In the genomic region with DNA sequence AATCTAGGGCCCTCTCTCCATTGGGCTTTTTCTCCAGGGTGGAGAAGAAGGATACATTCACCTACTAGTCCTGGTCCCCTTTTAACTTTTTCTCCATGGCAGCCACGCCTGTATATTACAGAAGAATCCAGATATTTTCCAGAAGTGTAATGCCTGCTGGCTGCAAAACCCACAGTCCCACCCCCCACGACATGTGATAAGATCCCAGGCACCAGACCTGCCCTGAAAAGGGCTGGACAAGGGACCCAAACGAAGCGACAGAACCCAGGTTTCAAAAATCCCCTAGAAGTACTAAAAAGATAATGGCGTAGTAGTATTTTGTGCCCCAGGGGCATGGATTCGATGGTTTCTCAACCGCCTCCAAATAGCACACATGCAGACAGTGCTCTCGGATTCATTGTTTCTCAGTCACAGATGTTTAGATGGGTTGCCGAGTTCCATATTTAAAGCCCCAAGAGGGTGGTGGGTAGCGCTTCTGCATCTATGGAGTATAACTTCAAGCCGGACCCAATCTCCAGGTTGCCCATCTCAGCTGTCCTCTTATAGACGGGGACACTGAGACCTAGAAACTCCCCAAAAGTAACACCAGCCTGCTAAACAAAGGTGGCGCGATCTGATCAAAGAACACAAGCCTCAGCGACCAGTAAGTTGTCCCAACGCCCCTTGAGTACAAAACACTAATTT, we compare ENCODE assay signal across 1 cellular context.
TF ChIP-seq lines count a peak whose summit lies in the region.

No MANE protein-coding gene starts in this region.

TF ChIP-seq in K562, 482 proteins besides CTCF, POLR2A, EP300 and RAD21 (continued from another document):
- TF ChIP-seq ZNF518B (CRISPR knock-in tag; IDR thresholded peaks at IDR 0.05) (no peak), MITF (IDR thresholded peaks at IDR 0.05) (0 out of 2 replicates have a peak, but pooled peaks have one; percentile 36), SIN3A (IDR thresholded peaks at IDR 0.05; ENCODE audit: borderline replicate concordance in 2 of 2, control insufficient read depth in 1 of 2, low read depth in 2 of 2, low read length in 2 of 2) (peak in 1 of 2 experiments; percentile 28; a peak in 1 of 4 replicates), ZNF644 (tag; IDR thresholded peaks at IDR 0.05; ENCODE audit: low read depth) (peak; percentile 40; the same call in 1 of the 2 replicates), HDAC2 (IDR thresholded peaks at IDR 0.05) (0 out of 2 replicates have a peak, but pooled peaks have one; percentile 19), SRF (CRISPR knock-in tag; IDR thresholded peaks at IDR 0.05) (peak in 1 of 2 experiments; percentile 59; a peak in 1 of 4 replicates), TBP (optimal IDR thresholded peaks at IDR 0.05; ENCODE audit: low read depth, low read length) (peak; percentile 33), HMBOX1 (IDR thresholded peaks at IDR 0.05) (peak; percentile 52; the same call in 1 of the 2 replicates), MAZ (CRISPR knock-in tag; conservative IDR thresholded peaks at IDR 0.05 in 1 of 2, IDR thresholded peaks at IDR 0.05 in 1 of 2) (peak in 1 of 2 experiments; percentile 22; a peak in 1 of 4 replicates), AFF4 (CRISPR knock-in tag; IDR thresholded peaks at IDR 0.05) (peak; percentile 76; the same call in 1 of the 2 replicates), PHTF2 (CRISPR knock-in tag; IDR thresholded peaks at IDR 0.05) (no peak), ZBTB7A (IDR thresholded peaks at IDR 0.05; ENCODE audit: borderline replicate concordance, control insufficient read depth, low read depth, low read length) (peak; percentile 24; the same call in 1 of the 2 replicates)
- TF ChIP-seq, protein P1, sequence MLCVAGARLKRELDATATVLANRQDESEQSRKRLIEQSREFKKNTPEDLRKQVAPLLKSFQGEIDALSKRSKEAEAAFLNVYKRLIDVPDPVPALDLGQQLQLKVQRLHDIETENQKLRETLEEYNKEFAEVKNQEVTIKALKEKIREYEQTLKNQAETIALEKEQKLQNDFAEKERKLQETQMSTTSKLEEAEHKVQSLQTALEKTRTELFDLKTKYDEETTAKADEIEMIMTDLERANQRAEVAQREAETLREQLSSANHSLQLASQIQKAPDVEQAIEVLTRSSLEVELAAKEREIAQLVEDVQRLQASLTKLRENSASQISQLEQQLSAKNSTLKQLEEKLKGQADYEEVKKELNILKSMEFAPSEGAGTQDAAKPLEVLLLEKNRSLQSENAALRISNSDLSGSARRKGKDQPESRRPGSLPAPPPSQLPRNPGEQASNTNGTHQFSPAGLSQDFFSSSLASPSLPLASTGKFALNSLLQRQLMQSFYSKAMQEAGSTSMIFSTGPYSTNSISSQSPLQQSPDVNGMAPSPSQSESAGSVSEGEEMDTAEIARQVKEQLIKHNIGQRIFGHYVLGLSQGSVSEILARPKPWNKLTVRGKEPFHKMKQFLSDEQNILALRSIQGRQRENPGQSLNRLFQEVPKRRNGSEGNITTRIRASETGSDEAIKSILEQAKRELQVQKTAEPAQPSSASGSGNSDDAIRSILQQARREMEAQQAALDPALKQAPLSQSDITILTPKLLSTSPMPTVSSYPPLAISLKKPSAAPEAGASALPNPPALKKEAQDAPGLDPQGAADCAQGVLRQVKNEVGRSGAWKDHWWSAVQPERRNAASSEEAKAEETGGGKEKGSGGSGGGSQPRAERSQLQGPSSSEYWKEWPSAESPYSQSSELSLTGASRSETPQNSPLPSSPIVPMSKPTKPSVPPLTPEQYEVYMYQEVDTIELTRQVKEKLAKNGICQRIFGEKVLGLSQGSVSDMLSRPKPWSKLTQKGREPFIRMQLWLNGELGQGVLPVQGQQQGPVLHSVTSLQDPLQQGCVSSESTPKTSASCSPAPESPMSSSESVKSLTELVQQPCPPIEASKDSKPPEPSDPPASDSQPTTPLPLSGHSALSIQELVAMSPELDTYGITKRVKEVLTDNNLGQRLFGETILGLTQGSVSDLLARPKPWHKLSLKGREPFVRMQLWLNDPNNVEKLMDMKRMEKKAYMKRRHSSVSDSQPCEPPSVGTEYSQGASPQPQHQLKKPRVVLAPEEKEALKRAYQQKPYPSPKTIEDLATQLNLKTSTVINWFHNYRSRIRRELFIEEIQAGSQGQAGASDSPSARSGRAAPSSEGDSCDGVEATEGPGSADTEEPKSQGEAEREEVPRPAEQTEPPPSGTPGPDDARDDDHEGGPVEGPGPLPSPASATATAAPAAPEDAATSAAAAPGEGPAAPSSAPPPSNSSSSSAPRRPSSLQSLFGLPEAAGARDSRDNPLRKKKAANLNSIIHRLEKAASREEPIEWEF (CRISPR knock-in tag; IDR thresholded peaks at IDR 0.05): no peak
- TF ChIP-seq, protein P2, sequence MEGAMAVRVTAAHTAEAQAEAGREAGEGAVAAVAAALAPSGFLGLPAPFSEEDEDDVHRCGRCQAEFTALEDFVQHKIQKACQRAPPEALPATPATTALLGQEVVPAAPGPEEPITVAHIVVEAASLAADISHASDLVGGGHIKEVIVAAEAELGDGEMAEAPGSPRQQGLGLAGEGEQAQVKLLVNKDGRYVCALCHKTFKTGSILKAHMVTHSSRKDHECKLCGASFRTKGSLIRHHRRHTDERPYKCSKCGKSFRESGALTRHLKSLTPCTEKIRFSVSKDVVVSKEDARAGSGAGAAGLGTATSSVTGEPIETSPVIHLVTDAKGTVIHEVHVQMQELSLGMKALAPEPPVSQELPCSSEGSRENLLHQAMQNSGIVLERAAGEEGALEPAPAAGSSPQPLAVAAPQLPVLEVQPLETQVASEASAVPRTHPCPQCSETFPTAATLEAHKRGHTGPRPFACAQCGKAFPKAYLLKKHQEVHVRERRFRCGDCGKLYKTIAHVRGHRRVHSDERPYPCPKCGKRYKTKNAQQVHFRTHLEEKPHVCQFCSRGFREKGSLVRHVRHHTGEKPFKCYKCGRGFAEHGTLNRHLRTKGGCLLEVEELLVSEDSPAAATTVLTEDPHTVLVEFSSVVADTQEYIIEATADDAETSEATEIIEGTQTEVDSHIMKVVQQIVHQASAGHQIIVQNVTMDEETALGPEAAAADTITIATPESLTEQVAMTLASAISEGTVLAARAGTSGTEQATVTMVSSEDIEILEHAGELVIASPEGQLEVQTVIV (CRISPR knock-in tag; IDR thresholded peaks at IDR 0.05; ENCODE audit: borderline replicate concordance): no peak
- TF ChIP-seq, protein P3, sequence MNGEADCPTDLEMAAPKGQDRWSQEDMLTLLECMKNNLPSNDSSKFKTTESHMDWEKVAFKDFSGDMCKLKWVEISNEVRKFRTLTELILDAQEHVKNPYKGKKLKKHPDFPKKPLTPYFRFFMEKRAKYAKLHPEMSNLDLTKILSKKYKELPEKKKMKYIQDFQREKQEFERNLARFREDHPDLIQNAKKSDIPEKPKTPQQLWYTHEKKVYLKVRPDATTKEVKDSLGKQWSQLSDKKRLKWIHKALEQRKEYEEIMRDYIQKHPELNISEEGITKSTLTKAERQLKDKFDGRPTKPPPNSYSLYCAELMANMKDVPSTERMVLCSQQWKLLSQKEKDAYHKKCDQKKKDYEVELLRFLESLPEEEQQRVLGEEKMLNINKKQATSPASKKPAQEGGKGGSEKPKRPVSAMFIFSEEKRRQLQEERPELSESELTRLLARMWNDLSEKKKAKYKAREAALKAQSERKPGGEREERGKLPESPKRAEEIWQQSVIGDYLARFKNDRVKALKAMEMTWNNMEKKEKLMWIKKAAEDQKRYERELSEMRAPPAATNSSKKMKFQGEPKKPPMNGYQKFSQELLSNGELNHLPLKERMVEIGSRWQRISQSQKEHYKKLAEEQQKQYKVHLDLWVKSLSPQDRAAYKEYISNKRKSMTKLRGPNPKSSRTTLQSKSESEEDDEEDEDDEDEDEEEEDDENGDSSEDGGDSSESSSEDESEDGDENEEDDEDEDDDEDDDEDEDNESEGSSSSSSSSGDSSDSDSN (IDR thresholded peaks at IDR 0.05; ENCODE audit: borderline replicate concordance in 1 of 2, low read depth in 2 of 2, low read length in 2 of 2): 0 out of 4 replicates have a peak, but pooled peaks of 1 of the 2 experiments have one; percentile 19
- TF ChIP-seq, protein P4, sequence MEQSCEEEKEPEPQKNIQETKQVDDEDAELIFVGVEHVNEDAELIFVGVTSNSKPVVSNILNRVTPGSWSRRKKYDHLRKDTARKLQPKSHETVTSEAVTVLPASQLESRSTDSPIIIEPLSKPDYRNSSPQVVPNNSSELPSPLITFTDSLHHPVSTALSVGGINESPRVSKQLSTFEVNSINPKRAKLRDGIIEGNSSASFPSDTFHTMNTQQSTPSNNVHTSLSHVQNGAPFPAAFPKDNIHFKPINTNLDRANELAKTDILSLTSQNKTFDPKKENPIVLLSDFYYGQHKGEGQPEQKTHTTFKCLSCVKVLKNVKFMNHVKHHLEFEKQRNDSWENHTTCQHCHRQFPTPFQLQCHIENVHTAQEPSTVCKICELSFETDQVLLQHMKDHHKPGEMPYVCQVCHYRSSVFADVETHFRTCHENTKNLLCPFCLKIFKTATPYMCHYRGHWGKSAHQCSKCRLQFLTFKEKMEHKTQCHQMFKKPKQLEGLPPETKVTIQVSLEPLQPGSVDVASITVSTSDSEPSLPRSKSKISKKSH (CRISPR knock-in tag; IDR thresholded peaks at IDR 0.05): no peak
- TF ChIP-seq, protein P5, sequence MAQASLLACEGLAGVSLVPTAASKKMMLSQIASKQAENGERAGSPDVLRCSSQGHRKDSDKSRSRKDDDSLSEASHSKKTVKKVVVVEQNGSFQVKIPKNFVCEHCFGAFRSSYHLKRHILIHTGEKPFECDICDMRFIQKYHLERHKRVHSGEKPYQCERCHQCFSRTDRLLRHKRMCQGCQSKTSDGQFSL (CRISPR knock-in tag; IDR thresholded peaks at IDR 0.05): peak; percentile 53; the same call in 1 of the 2 replicates
- TF ChIP-seq, protein P5 (tag; IDR thresholded peaks at IDR 0.05): no peak; a peak in 1 of 4 replicates
TF ChIP-seq in K562: peak in this region for 14.
